ENCODE assay signal across 24 cellular contexts in genomic region chr14:47526591-47527244, GRCh38.
"Had no signal": no experiment of that assay in that cellular context is flagged by ENCODE, and none has a peak within 500 bp of the region (broad histone marks: within the 10 kb centered on the region; RNA-seq: fewer than 3 reads in every experiment).

No MANE protein-coding gene starts in this region.

- H3K27me3 ChIP-seq: esophagus muscularis mucosa, foreskin keratinocyte, heart left ventricle, right atrium auricular region, tibial nerve, uterus had no signal

- H3K36me3 ChIP-seq: esophagus muscularis mucosa, heart left ventricle, left ventricle myocardium inferior, right atrium auricular region, tibial nerve, uterus had no signal

- H3K36me3 Mint-ChIP-seq: activated naive CD8-positive, alpha-beta T cell; naive thymus-derived CD4-positive, alpha-beta T cell had no signal

- H3K4me3 Mint-ChIP-seq: activated CD4-positive, alpha-beta T cell treated with anti-CD3 and anti-CD28 coated beads for 36 hours; activated naive CD8-positive, alpha-beta T cell; central memory CD8-positive, alpha-beta T cell; dendritic cell treated with granulocyte-macrophage colony-stimulating factor and Interleukin-4, amounts not matched to agents 40 ng/mL and 50 ng/mL, for 4 days; endodermal cell; mesothelial cell of epicardium; naive thymus-derived CD4-positive, alpha-beta T cell; neural crest cell had no signal

- DNase-seq: activated CD4-positive, alpha-beta T cell treated with anti-CD3 and anti-CD28 coated beads for 36 hours; activated CD4-positive, alpha-beta T cell treated with anti-CD3 and anti-CD28 coated beads, Interleukin-2, amount 50 U/mL, for 4 hours; activated CD4-positive, CD25-positive, alpha-beta regulatory T cell; activated CD8-positive, alpha-beta memory T cell treated with anti-CD3 and anti-CD28 coated beads for 24 hours; activated effector memory CD4-positive, alpha-beta T cell treated with Interleukin-2 at 50 U/mL for 16 hours; activated naive CD4-positive, alpha-beta T cell treated with Interleukin-2 at 50 U/mL for 16 hours; endodermal cell; foreskin keratinocyte; heart left ventricle; left ventricle myocardium inferior; naive thymus-derived CD4-positive, alpha-beta T cell; stimulated activated CD4-positive, alpha-beta T cell treated with anti-CD3 and anti-CD28 coated beads, Interleukin-1b, Interleukin-23, amount 100 ng/mL, for 48 hours; stimulated activated naive CD4-positive, alpha-beta T cell; uterus had no signal

- FAIRE-seq: bronchial epithelial cell had no signal

- H3K4me2 ChIP-seq: smooth muscle cell had no signal

- H3K27ac ChIP-seq: esophagus muscularis mucosa, foreskin keratinocyte, heart left ventricle, left ventricle myocardium inferior, right atrium auricular region, tibial nerve, uterus had no signal

- ATAC-seq: activated CD4-positive, alpha-beta T cell treated with anti-CD3 and anti-CD28 coated beads for 36 hours; foreskin keratinocyte; heart left ventricle; naive thymus-derived CD4-positive, alpha-beta T cell had no signal

- H3K4me1 ChIP-seq: esophagus muscularis mucosa, foreskin keratinocyte, heart left ventricle, left ventricle myocardium inferior, right atrium auricular region, tibial nerve, uterus had no signal

- H3K9me3 ChIP-seq: uterus had no signal

- H3K27ac Mint-ChIP-seq: activated CD4-positive, alpha-beta T cell treated with anti-CD3 and anti-CD28 coated beads for 36 hours; activated naive CD8-positive, alpha-beta T cell; dendritic cell treated with granulocyte-macrophage colony-stimulating factor and Interleukin-4, amounts not matched to agents 40 ng/mL and 50 ng/mL, for 4 days; endodermal cell; mesothelial cell of epicardium; naive thymus-derived CD4-positive, alpha-beta T cell had no signal

- H3K4me1 Mint-ChIP-seq: activated CD4-positive, alpha-beta T cell treated with anti-CD3 and anti-CD28 coated beads for 36 hours; central memory CD8-positive, alpha-beta T cell; endodermal cell; mesothelial cell of epicardium; naive thymus-derived CD4-positive, alpha-beta T cell had no signal

- H3K4me3 ChIP-seq: esophagus muscularis mucosa, heart left ventricle, left ventricle myocardium inferior, right atrium auricular region, smooth muscle cell, tibial nerve, uterus had no signal
